In genomic region chr1:94551449-94551848, GRCh38 we compare ENCODE assay signal across 20 cellular contexts. TPM values are rescaled to one million over a fixed set of nuclear protein-coding genes. Genes with fewer than 3 reads are reported as not detected.
DNase-seq lines count a peak whose midpoint lies in the region; ATAC-seq, FAIRE-seq and TF ChIP-seq lines count a peak whose summit lies in the region.
"Had no signal": no experiment of that assay in that cellular context is flagged by ENCODE, and none has a peak within 500 bp of the region (broad histone marks: within the 10 kb centered on the region; RNA-seq: fewer than 3 reads in every experiment).

No MANE protein-coding gene starts in this region.

- no peaks in the 10 kb centered on the region for H3K4me1 ChIP-seq in K562 (replicated peaks in 1 of 2; ENCODE audit: control insufficient read depth in 2 of 2, insufficient read depth in 2 of 2, low read length in 2 of 2)
- H3K4me1 ChIP-seq in hepatocyte (ENCODE audit: insufficient read depth): peaks cover 48% of the 10 kb centered on the region
- peaks cover 16 to 57% (median 36%) of the 10 kb centered on the region in 4 donors for H3K4me1 ChIP-seq in stomach
- H3K4me1 ChIP-seq: colonic mucosa had no signal

- POLR2A ChIA-PET in K562 (lab: Yijun Ruan, JAX): no interaction called here

- WGBS in K562 (ENCODE audit: insufficient coverage, low coverage, missing lambda C conversion rate): 0% methylated on average over 7 of the region's 7 CpGs
- WGBS in hepatocyte (ENCODE audit: low lambda C conversion rate, missing lambda C conversion rate): 64% methylated on average over 7 of the region's 7 CpGs
- WGBS in stomach, 5 donors: 30 to 60% (median 43%) methylated on average over 7 of the region's 7 CpGs

- ATAC-seq in K562: no peak
- ATAC-seq: Panc1 had no signal

- peaks cover 3% of the 10 kb centered on the region for H3K9me1 ChIP-seq in K562 (ENCODE audit: control insufficient read depth, insufficient read depth, low read length)

- intact Hi-C loops in K562 (cut with micrococcal nuclease) (no loop called here), stomach (cut with DNase I; ENCODE audit: low total_unique reads) (no loop called here)

- H3K4me3 ChIP-seq in K562: no peak overlapping the region
- H3K4me3 ChIP-seq in hepatocyte: no peak overlapping the region
- no peak overlapping the region for H3K4me3 ChIP-seq in stomach
- H3K4me3 ChIP-seq in MG63: no peak overlapping the region
- H3K4me3 ChIP-seq: colonic mucosa had no signal

- no peaks in the 10 kb centered on the region for H3K36me3 ChIP-seq in K562 (ENCODE audit: control insufficient read depth, insufficient read depth, low read length)
- H3K36me3 ChIP-seq in hepatocyte (replicated peaks; ENCODE audit: insufficient read depth, low read depth): no peaks in the 10 kb centered on the region
- H3K36me3 ChIP-seq in stomach: no peaks in the 10 kb centered on the region
- no peaks in the 10 kb centered on the region for H3K36me3 ChIP-seq in MG63
- H3K36me3 ChIP-seq: colonic mucosa had no signal

- TF ChIP-seq POLR2A in K562 (conservative IDR thresholded peaks at IDR 0.05) (no peak), stomach (IDR thresholded peaks at IDR 0.05) (no peak)

- CTCF ChIA-PET in K562 (lab: Yijun Ruan, JAX; ENCODE audit: low intra/inter-chr PET ratio): no interaction called here

- TF ChIP-seq CTCF in K562 (IDR thresholded peaks at IDR 0.05 in 2 of 3, conservative IDR thresholded peaks at IDR 0.05 in 1 of 3; ENCODE audit: insufficient read depth in 2 of 3, low read depth in 1 of 3, low read length in 3 of 3) (no peak), hepatocyte (IDR thresholded peaks at IDR 0.05; ENCODE audit: poor library complexity) (no peak), stomach (IDR thresholded peaks at IDR 0.05) (no peak)

- no peaks in the 10 kb centered on the region for H4K20me1 ChIP-seq in K562 (replicated peaks; ENCODE audit: control insufficient read depth, insufficient read depth, low read length)
- no peaks in the 10 kb centered on the region for H4K20me1 ChIP-seq in hepatocyte (ENCODE audit: insufficient read depth, poor library complexity, severe bottlenecking)

- no peak for FAIRE-seq in K562 (lab: Jason Lieb, UNC)
- FAIRE-seq in RCC 7860 (lab: Jason Lieb, UNC): no peak

- BruUV-seq in K562 (replicated peaks; lab: Mats Ljungman, UMichigan): no TSS peak

- no peaks in the 10 kb centered on the region for H3K9me3 ChIP-seq in K562 (replicated peaks; ENCODE audit: control insufficient read depth, insufficient read depth, low read depth, low read length)
- H3K9me3 ChIP-seq in hepatocyte (ENCODE audit: low read depth): no peaks in the 10 kb centered on the region
- H3K9me3 ChIP-seq in stomach: no peaks in the 10 kb centered on the region
- no peaks in the 10 kb centered on the region for H3K9me3 ChIP-seq in MG63
- H3K9me3 ChIP-seq: colonic mucosa had no signal

- peaks cover 11 to 52% of the 10 kb centered on the region in 2 experiments for H3K27me3 ChIP-seq in K562 (ENCODE audit: control insufficient read depth in 2 of 2, insufficient read depth in 2 of 2, low read length in 2 of 2)
- H3K27me3 ChIP-seq in hepatocyte: no peaks in the 10 kb centered on the region
- H3K27me3 ChIP-seq in stomach: no peaks in the 10 kb centered on the region
- H3K27me3 ChIP-seq in MG63: no peaks in the 10 kb centered on the region
- H3K27me3 ChIP-seq: colonic mucosa had no signal

- in situ Hi-C loops in K562 (cut with MboI): no loop called here

- H2AFZ ChIP-seq in K562 (ENCODE audit: low read depth, low read length): no peak overlapping the region
- no peak overlapping the region for H2AFZ ChIP-seq in hepatocyte

- no peak for TF ChIP-seq EP300 in K562 (IDR thresholded peaks at IDR 0.05; ENCODE audit: low read length)
- TF ChIP-seq EP300 in stomach (IDR thresholded peaks at IDR 0.05): peak; percentile 88

- no peak for TF ChIP-seq RAD21 in K562 (CRISPR knock-in tag; conservative IDR thresholded peaks at IDR 0.05 in 1 of 2, IDR thresholded peaks at IDR 0.05 in 1 of 2)

- H3K4me2 ChIP-seq in K562 (ENCODE audit: insufficient read depth, low read length): no peak overlapping the region
- H3K4me2 ChIP-seq in hepatocyte: peak overlapping the region; percentile 39

- H3K9me2 ChIP-seq in hepatocyte (replicated peaks; ENCODE audit: insufficient read depth): no peaks in the 10 kb centered on the region

- H3K79me2 ChIP-seq in K562 (ENCODE audit: control insufficient read depth, insufficient read depth, low read length) (no peaks in the 10 kb centered on the region), hepatocyte (no peaks in the 10 kb centered on the region)

- H3K9ac ChIP-seq in K562 (ENCODE audit: insufficient read depth in 1 of 2, low read depth in 2 of 2, low read length in 2 of 2): no peak overlapping the region

- no peak overlapping the region for H3K27ac ChIP-seq in K562 (ENCODE audit: extremely low read depth, low read depth, low read length)
- H3K27ac ChIP-seq in hepatocyte: peak overlapping the region; percentile 76
- H3K27ac ChIP-seq in stomach: peak overlapping the region; percentile 56 to 87 (median 76)
- H3K27ac ChIP-seq: colonic mucosa had no signal

- DNase-seq in NCI-H146 treated with DMSO at 0.1 percent for 48 hours (lab: John Stamatoyannopoulos, UW; ENCODE audit: unreplicated experiment): peak; percentile 11
- no peak for DNase-seq in K562 (ENCODE audit: extremely low read depth in 1 of 4, low spot score in 3 of 4)
- DNase-seq in hepatocyte (ENCODE audit: low spot score): no peak
- DNase-seq in stomach: no peak
- DNase-seq in MG63: no peak
- DNase-seq in NK-92 (lab: John Stamatoyannopoulos, UW; ENCODE audit: unreplicated experiment): no peak
- DNase-seq in foreskin melanocyte: no peak
- no peak for DNase-seq in RCC 7860 (ENCODE audit: low spot score)
- DNase-seq: activated B cell treated with CpG ODN at 0.5 μM for 24 hours; activated CD4-positive, alpha-beta T cell treated with anti-CD3 and anti-CD28 coated beads, Interleukin-2, amount 50 U/mL, for 48 hours; activated naive CD8-positive, alpha-beta T cell treated with anti-CD3 and anti-CD28 coated beads for 36 hours; colonic mucosa; head of caudate nucleus; NCI-H1417 treated with DMSO at 0.1 percent for 48 hours; NCI-H510A treated with DMSO at 0.1 percent for 48 hours; NK-92 treated with Interleukin-12 subunit alpha and Interleukin-12 subunit beta, amount 100 ng/mL, for 24 hours; stimulated activated CD4-positive, alpha-beta T cell treated with anti-CD3 and anti-CD28 coated beads, Interleukin-15, amount 100 ng/mL, for 24 hours; T-helper 9 cell had no signal

TF ChIP-seq in K562, 482 proteins besides CTCF, POLR2A, EP300 and RAD21 (continues in another document):
- TF ChIP-seq PKNOX1 (IDR thresholded peaks at IDR 0.05): peak; percentile 9; the same call in 1 of the 2 replicates
- no peak for TF ChIP-seq ASH1L (IDR thresholded peaks at IDR 0.05; ENCODE audit: borderline replicate concordance, low read depth, partially characterized antibody)

RNA-seq across cellular contexts. Expression of gene F3, which starts 9.9 kb away (rescaled TPM):
- 0.46 TPM in 1 of 2 replicates, not detected in the other for total RNA-seq in K562 (2011; cell fraction: chromatin; rRNA removed; ENCODE audit: low replicate concordance)
- 0.50 TPM in 1 of 2 replicates, not detected in the other for total RNA-seq in K562 (2011; cell fraction: nucleolus; rRNA removed)
- not detected in 2 replicates for total RNA-seq in K562 (2011; cell fraction: nucleoplasm; rRNA removed)
- total RNA-seq in K562 (2014; rRNA removed) (not detected in 2 replicates), K562 (2014; rRNA removed; fragmentation: Illumina TruSeq; extraction: Trizol) (not detected in 2 replicates), K562 (2015; rRNA removed; fragmentation: Illumina TruSeq; extraction: Trizol) (not detected in 2 replicates), K562 (2021) (0.09 and 0.24 TPM in 2 replicates), hepatocyte (261 and 281 TPM in 2 replicates), stomach (100 to 1,000 TPM in 3 of 5 donors, 10 to 100 TPM in 2; 36.6 to 206 (median 108) TPM)
- polyA plus RNA-seq in K562 (2011; rRNA removed) (0.09 and 0.28 TPM in 2 replicates), K562 (2014; fragmentation: Illumina TruSeq; extraction: Trizol) (not detected in 2 replicates), K562 (2014; fragmentation: Nextera tagmentation; extraction: Ambion mirVana) (not detected), K562 (2014; rRNA removed) (0.09 TPM in 1 of 2 replicates, not detected in the other), hepatocyte (390 and 412 TPM in 2 replicates), stomach (10 to 100 TPM; 40.7 to 67.2 (median 43.8) TPM)
- polyA plus RNA-seq in K562 (2011; cell fraction: cytosol; rRNA removed): 0.32 TPM in 1 of 2 replicates, not detected in the other
- polyA plus RNA-seq in K562 (2011; cell fraction: nucleus; rRNA removed): 0.13 and 0.30 TPM in 2 replicates
- polyA plus RNA-seq in K562 (2012): 0.08 TPM in 1 of 2 replicates, not detected in the other
- polyA minus RNA-seq in K562 (2011; rRNA and poly(A)+ RNA removed): 0.12 TPM in 1 of 2 replicates, not detected in the other
- 4.6 TPM in 1 of 2 replicates, not detected in the other for polyA minus RNA-seq in K562 (2011; cell fraction: cytosol; rRNA and poly(A)+ RNA removed)
- polyA minus RNA-seq in K562 (2011; cell fraction: nucleus; rRNA and poly(A)+ RNA removed): 0.67 TPM in 2 replicates
- total RNA-seq in MG63 (2014; rRNA removed; shearing (Covaris generic); ENCODE audit: low replicate concordance): 0.40 TPM in 1 of 2 replicates, not detected in the other
- polyA plus RNA-seq: IgD-negative memory B cell had no signal

Comparison
In these comparisons a context has a peak if more than half of its experiments do, and no peak if none do; other contexts are left out.
1. RNA of gene F3, which starts 9.9 kb away (total RNA-seq): 261 to 281 TPM in hepatocyte and 36.6 to 206 TPM in stomach; 0.40 TPM in MG63 and 0.09 to 0.50 TPM in K562; every median in the first group is over 10 times any median in the second.